Comparison of ENCODE assay signal across 8 cellular contexts in genomic region chr19:42397315-42398166, GRCh38. TPM values are rescaled to one million over a fixed set of nuclear protein-coding genes. Genes with fewer than 3 reads are reported as not detected.
DNase-seq lines count a peak whose midpoint lies in the region; ATAC-seq and TF ChIP-seq lines count a peak whose summit lies in the region.

No MANE protein-coding gene starts in this region.

- H3K27ac ChIP-seq in cardiac muscle cell (no peak overlapping the region), lower lobe of right lung (peak overlapping the region; percentile 80), upper lobe of left lung (peak overlapping the region; percentile 63 to 87 (median 78))

- TF ChIP-seq CTCF in cardiac muscle cell (IDR thresholded peaks at IDR 0.05; ENCODE audit: low read depth, low read length) (no peak), astrocyte of the spinal cord (IDR thresholded peaks at IDR 0.05; ENCODE audit: low read depth, low read length) (no peak), lower lobe of right lung (IDR thresholded peaks at IDR 0.05) (no peak), upper lobe of left lung (IDR thresholded peaks at IDR 0.05) (no peak)

- H3K36me3 ChIP-seq in cardiac muscle cell (no peaks in the 10 kb centered on the region), lower lobe of right lung (no peaks in the 10 kb centered on the region), upper lobe of left lung (no peaks in the 10 kb centered on the region)

- 28 to 32% methylated on average over 22 of the region's 22 CpGs for WGBS in upper lobe of left lung, 2 donors

- no peaks in the 10 kb centered on the region for H3K27me3 ChIP-seq in cardiac muscle cell
- H3K27me3 ChIP-seq in lower lobe of right lung (ENCODE audit: low read depth): no peaks in the 10 kb centered on the region
- H3K27me3 ChIP-seq in upper lobe of left lung: no peaks in the 10 kb centered on the region

- no peak for TF ChIP-seq EP300 in upper lobe of left lung (IDR thresholded peaks at IDR 0.05)

- H3K9me3 ChIP-seq in cardiac muscle cell (ENCODE audit: low read depth): no peaks in the 10 kb centered on the region
- no peaks in the 10 kb centered on the region for H3K9me3 ChIP-seq in lower lobe of right lung
- H3K9me3 ChIP-seq in upper lobe of left lung: no peaks in the 10 kb centered on the region

- DNase-seq in cardiac muscle cell (ENCODE audit: low read depth in 1 of 2, low spot score in 1 of 2): no peak
- DNase-seq in cardiac septum (ENCODE audit: low spot score): no peak
- DNase-seq in astrocyte of the spinal cord (ENCODE audit: low read depth, low spot score): no peak
- DNase-seq in lower lobe of right lung: no peak
- DNase-seq in upper lobe of left lung: no peak
- no peak for DNase-seq in cortex of kidney (lab: John Stamatoyannopoulos, UW)

- H3K4me1 ChIP-seq in cardiac muscle cell (ENCODE audit: low read depth) (peaks cover 3% of the 10 kb centered on the region), lower lobe of right lung (peaks cover 26% of the 10 kb centered on the region), upper lobe of left lung (peaks cover 23 to 31% (median 27%) of the 10 kb centered on the region in 4 donors)

- intact Hi-C loops in cardiac septum (cut with DNase I) (loop anchor here (5.0 kb wide), 1 partner anchor 70 kb away; the partner anchor contains the start of gene MEGF8), lower lobe of right lung (cut with DNase I) (no loop called here)

- H3K4me3 ChIP-seq in cardiac muscle cell: peak overlapping the region; percentile 44
- H3K4me3 ChIP-seq in astrocyte of the spinal cord (ENCODE audit: low read depth, low read length): peak overlapping the region; percentile 59
- peak overlapping the region; percentile 72 for H3K4me3 ChIP-seq in lower lobe of right lung
- peak overlapping the region; percentile 12 to 63 (median 56) for H3K4me3 ChIP-seq in upper lobe of left lung

- in situ Hi-C loops in astrocyte of the spinal cord (cut with HindIII; ENCODE audit: low sequenced_read_pairs): no loop called here

- TF ChIP-seq POLR2A in upper lobe of left lung (IDR thresholded peaks at IDR 0.05): no peak

- ATAC-seq in lower lobe of right lung (no peak), upper lobe of left lung (ENCODE audit: low FRiP score in 2 of 2) (no peak), GM21619 (IDR thresholded peaks at IDR 0.05; ENCODE audit: unreplicated experiment) (no peak), HG02981 (IDR thresholded peaks at IDR 0.05; ENCODE audit: unreplicated experiment) (no peak)

RNA-seq across cellular contexts. Expression of gene CNFN, which starts 7.4 kb away (rescaled TPM):
- total RNA-seq in cardiac muscle cell: 0.95 and 8.2 TPM in 2 replicates
- 7.1 and 12.1 TPM in 2 replicates for polyA plus RNA-seq in cardiac muscle cell
- 0.67 TPM for total RNA-seq in cardiac septum
- total RNA-seq in lower lobe of right lung: not detected
- total RNA-seq in upper lobe of left lung: 10 to 100 TPM in 1 of 6 donors, under 1 TPM in 2, not detected in 3; 0.46 to 32.5 (median 0.94) TPM

RNA-seq across cellular contexts. Expression of gene LIPE, which starts 29.6 kb away (rescaled TPM):
- total RNA-seq in cardiac muscle cell (20.4 and 24.4 TPM in 2 replicates), cardiac septum (54.9 TPM), lower lobe of right lung (3.2 TPM), upper lobe of left lung (1 to 10 TPM; 1.3 to 6.2 (median 4.2) TPM)
- polyA plus RNA-seq in cardiac muscle cell: 16.6 and 20.2 TPM in 2 replicates

RNA-seq across cellular contexts. Expression of gene CXCL17, which starts 45.2 kb away (rescaled TPM):
- 0.25 TPM in 1 of 2 replicates, not detected in the other for total RNA-seq in cardiac muscle cell
- polyA plus RNA-seq in cardiac muscle cell: 0.59 and 1.1 TPM in 2 replicates
- not detected for total RNA-seq in cardiac septum
- 159 TPM for total RNA-seq in lower lobe of right lung
- 100 to 1,000 TPM in 3 of 6 donors, 10 to 100 TPM in 3; 31.4 to 155 (median 92.3) TPM for total RNA-seq in upper lobe of left lung

Comparison
In these comparisons a context has a peak if more than half of its experiments do, and no peak if none do; other contexts are left out.
1. RNA of gene CXCL17, which starts 45.2 kb away (total RNA-seq): 159 TPM in lower lobe of right lung (single experiment) and 31.4 to 155 TPM in upper lobe of left lung; 0.25 TPM in cardiac muscle cell and not detected in cardiac septum (single experiment); every median in the first group is over 10 times any median in the second.
2. Peak in every context shown above with its lines, with median percentiles within 50 percentile points of each other: H3K4me3 ChIP-seq.